In genomic region chr5:95471922-95472321, GRCh38 we compare ENCODE assay signal across 12 cellular contexts.
A peak's percentile ranks its signal among the peaks of the same experiment; 100 is the strongest.
DNase-seq lines count a peak whose midpoint lies in the region; ATAC-seq and TF ChIP-seq lines count a peak whose summit lies in the region.
"Had no signal": no experiment of that assay in that cellular context is flagged by ENCODE, and none has a peak within 500 bp of the region (broad histone marks: within the 10 kb centered on the region; RNA-seq: fewer than 3 reads in every experiment).

No MANE protein-coding gene starts in this region.

- H3K27me3 Mint-ChIP-seq in progenitor cell of endocrine pancreas: no peaks in the 10 kb centered on the region
- H3K27me3 Mint-ChIP-seq in activated T-helper 1 cell treated with anti-CD3 and anti-CD28 coated beads, Interleukin-12 subunit alpha, Interleukin-12 subunit beta, Interleukin-2, Interleukin-4 antibody, amounts not matched to agents 30 ng/mL and 10 ng/mL and 1 ng/mL, durations not matched to agents 14 hours and 24 hours and 36 hours (ENCODE audit: insufficient read depth): no peaks in the 10 kb centered on the region
- H3K27me3 Mint-ChIP-seq: activated CD4-positive, alpha-beta T cell treated with anti-CD3 and anti-CD28 coated beads, Interleukin-2, amount 10 ng/mL, durations not matched to agents 7 days and 5 days had no signal

- no peaks in the 10 kb centered on the region for H3K4me1 ChIP-seq in HEK293 (ENCODE audit: control insufficient read depth, insufficient read depth, low read length)

- H3K4me1 Mint-ChIP-seq in progenitor cell of endocrine pancreas (ENCODE audit: low read depth): no peaks in the 10 kb centered on the region
- no peaks in the 10 kb centered on the region for H3K4me1 Mint-ChIP-seq in activated T-helper 1 cell treated with anti-CD3 and anti-CD28 coated beads, Interleukin-12 subunit alpha, Interleukin-12 subunit beta, Interleukin-2, Interleukin-4 antibody, amounts not matched to agents 30 ng/mL and 10 ng/mL and 1 ng/mL, durations not matched to agents 14 hours and 24 hours and 36 hours (ENCODE audit: low read depth)
- H3K4me1 Mint-ChIP-seq: activated CD4-positive, alpha-beta T cell treated with anti-CD3 and anti-CD28 coated beads, Interleukin-2, amount 10 ng/mL, durations not matched to agents 7 days and 5 days had no signal

- DNase-seq in AG08395 (ENCODE audit: low spot score) (peak; percentile 44), astrocyte of the spinal cord (ENCODE audit: low read depth, low spot score) (peak; percentile 64), kidney glomerular epithelial cell (lab: John Stamatoyannopoulos, UW) (peak; percentile 15), progenitor cell of endocrine pancreas (ENCODE audit: low spot score, unreplicated experiment) (no peak)
- DNase-seq in activated T-helper 1 cell treated with anti-CD3 and anti-CD28 coated beads, Interleukin-12 subunit alpha, Interleukin-12 subunit beta, Interleukin-2, Interleukin-4 antibody, amounts not matched to agents 30 ng/mL and 10 ng/mL and 1 ng/mL, durations not matched to agents 14 hours and 24 hours and 36 hours (ENCODE audit: low spot score): no peak
- DNase-seq: activated CD4-positive, alpha-beta T cell treated with anti-CD3 and anti-CD28 coated beads, Interleukin-2, amount 10 ng/mL, durations not matched to agents 7 days and 5 days; ovary had no signal

- POLR2A ChIA-PET in HEK293 (lab: Yijun Ruan, JAX): no interaction called here

- no peak overlapping the region for H3K4me3 Mint-ChIP-seq in progenitor cell of endocrine pancreas (ENCODE audit: low read depth)
- H3K4me3 Mint-ChIP-seq in activated T-helper 1 cell treated with anti-CD3 and anti-CD28 coated beads, Interleukin-12 subunit alpha, Interleukin-12 subunit beta, Interleukin-2, Interleukin-4 antibody, amounts not matched to agents 30 ng/mL and 10 ng/mL and 1 ng/mL, durations not matched to agents 14 hours and 24 hours and 36 hours: no peak overlapping the region
- H3K4me3 Mint-ChIP-seq: activated CD4-positive, alpha-beta T cell treated with anti-CD3 and anti-CD28 coated beads, Interleukin-2, amount 10 ng/mL, durations not matched to agents 7 days and 5 days had no signal

- CTCF ChIA-PET in HEK293 (lab: Yijun Ruan, JAX): no interaction called here

- H3K27ac ChIP-seq in HEK293 (ENCODE audit: extremely low read depth, low read depth, low read length): no peak overlapping the region
- H3K27ac ChIP-seq: epithelial cell of prostate, ovary had no signal

- H3K27ac Mint-ChIP-seq in progenitor cell of endocrine pancreas: no peak overlapping the region
- no peak overlapping the region for H3K27ac Mint-ChIP-seq in activated T-helper 1 cell treated with anti-CD3 and anti-CD28 coated beads, Interleukin-12 subunit alpha, Interleukin-12 subunit beta, Interleukin-2, Interleukin-4 antibody, amounts not matched to agents 30 ng/mL and 10 ng/mL and 1 ng/mL, durations not matched to agents 14 hours and 24 hours and 36 hours
- H3K27ac Mint-ChIP-seq: activated CD4-positive, alpha-beta T cell treated with anti-CD3 and anti-CD28 coated beads, Interleukin-2, amount 10 ng/mL, durations not matched to agents 7 days and 5 days; activated T-helper 2 cell treated with anti-CD3 and anti-CD28 coated beads, Interferon-gamma antibody, Interleukin-2, Interleukin-4, amounts not matched to agents 10 μg/mL and 5 μg/mL and 100 μg/mL, durations not matched to agents 14 hours and 24 hours and 36 hours had no signal

- intact Hi-C loops in activated T-helper 1 cell treated with anti-CD3 and anti-CD28 coated beads, Interleukin-12 subunit alpha, Interleukin-12 subunit beta, Interleukin-2, Interleukin-4 antibody, amounts not matched to agents 30 ng/mL and 10 ng/mL and 1 ng/mL, durations not matched to agents 14 hours and 24 hours and 36 hours (cut with micrococcal nuclease): no loop called here

- peaks cover 6 to 37% of the 10 kb centered on the region in 2 experiments; a peak in 2 of 3 replicates for H3K36me3 ChIP-seq in HEK293 (ENCODE audit: control insufficient read depth in 2 of 2, insufficient read depth in 1 of 2, low read length in 2 of 2)
- H3K36me3 ChIP-seq: ovary had no signal

- H3K9me3 Mint-ChIP-seq in progenitor cell of endocrine pancreas (ENCODE audit: low read depth): no peaks in the 10 kb centered on the region
- H3K9me3 Mint-ChIP-seq in activated T-helper 1 cell treated with anti-CD3 and anti-CD28 coated beads, Interleukin-12 subunit alpha, Interleukin-12 subunit beta, Interleukin-2, Interleukin-4 antibody, amounts not matched to agents 30 ng/mL and 10 ng/mL and 1 ng/mL, durations not matched to agents 14 hours and 24 hours and 36 hours: no peaks in the 10 kb centered on the region
- H3K9me3 Mint-ChIP-seq: activated CD4-positive, alpha-beta T cell treated with anti-CD3 and anti-CD28 coated beads, Interleukin-2, amount 10 ng/mL, durations not matched to agents 7 days and 5 days; activated T-helper 2 cell treated with anti-CD3 and anti-CD28 coated beads, Interferon-gamma antibody, Interleukin-2, Interleukin-4, amounts not matched to agents 10 μg/mL and 5 μg/mL and 100 μg/mL, durations not matched to agents 14 hours and 24 hours and 36 hours had no signal

- peaks cover 15% of the 10 kb centered on the region for H3K36me3 Mint-ChIP-seq in progenitor cell of endocrine pancreas (ENCODE audit: insufficient read depth)
- peaks cover 31% of the 10 kb centered on the region for H3K36me3 Mint-ChIP-seq in activated T-helper 1 cell treated with anti-CD3 and anti-CD28 coated beads, Interleukin-12 subunit alpha, Interleukin-12 subunit beta, Interleukin-2, Interleukin-4 antibody, amounts not matched to agents 30 ng/mL and 10 ng/mL and 1 ng/mL, durations not matched to agents 14 hours and 24 hours and 36 hours (ENCODE audit: low read depth)

- no peak for TF ChIP-seq CTCF in HEK293 (tag by site-specific recombination; IDR thresholded peaks at IDR 0.05)
- TF ChIP-seq CTCF in astrocyte of the spinal cord (IDR thresholded peaks at IDR 0.05; ENCODE audit: low read depth, low read length): no peak
- TF ChIP-seq CTCF in progenitor cell of endocrine pancreas (IDR thresholded peaks at IDR 0.05; ENCODE audit: unreplicated experiment): no peak

- no peak overlapping the region for H3K4me3 ChIP-seq in HEK293 (ENCODE audit: low read depth, low read length)
- H3K4me3 ChIP-seq in astrocyte of the spinal cord (ENCODE audit: low read depth, low read length): no peak overlapping the region
- H3K4me3 ChIP-seq: ovary had no signal

- ATAC-seq in HG02870 (IDR thresholded peaks at IDR 0.05; ENCODE audit: unreplicated experiment): no peak
- no peak for ATAC-seq in HG02642 (IDR thresholded peaks at IDR 0.05; ENCODE audit: poor library complexity, unreplicated experiment)

- in situ Hi-C loops in astrocyte of the spinal cord (cut with HindIII; ENCODE audit: low sequenced_read_pairs): no loop called here

- H3K9me3 ChIP-seq in HEK293 (ENCODE audit: control insufficient read depth, insufficient read depth, low read depth, low read length): no peaks in the 10 kb centered on the region
- H3K9me3 ChIP-seq: ovary had no signal

TF ChIP-seq in HEK293, 187 proteins besides CTCF, POLR2A, EP300 and RAD21:
- TF ChIP-seq PRDM1 (tag by site-specific recombination; IDR thresholded peaks at IDR 0.05) (0 out of 2 replicates have a peak, but pooled peaks have one; percentile 20), ELK4 (IDR thresholded peaks at IDR 0.05; ENCODE audit: borderline replicate concordance, low read depth, low read length) (no peak), ZFHX2 (tag by site-specific recombination; conservative IDR thresholded peaks at IDR 0.05) (peak; percentile 48), FEZF1 (tag by site-specific recombination; IDR thresholded peaks at IDR 0.05) (0 out of 2 replicates have a peak, but pooled peaks have one; percentile 10), ZNF660 (tag by site-specific recombination; IDR thresholded peaks at IDR 0.05) (no peak)

Comparison
In these comparisons a context has a peak if more than half of its experiments do, and no peak if none do; other contexts are left out.
1. DNase-seq: peak in AG08395 (single experiment), astrocyte of the spinal cord (single experiment) and kidney glomerular epithelial cell (single experiment); none in progenitor cell of endocrine pancreas (single experiment) and activated T-helper 1 cell treated with anti-CD3 and anti-CD28 coated beads, Interleukin-12 subunit alpha, Interleukin-12 subunit beta, Interleukin-2, Interleukin-4 antibody, amounts not matched to agents 30 ng/mL and 10 ng/mL and 1 ng/mL, durations not matched to agents 14 hours and 24 hours and 36 hours (single experiment).